ENCODE assay signal across 17 cellular contexts in genomic region chr9:87068177-87068845, GRCh38.
DNase-seq lines count a peak whose midpoint lies in the region; ATAC-seq, FAIRE-seq and TF ChIP-seq lines count a peak whose summit lies in the region.
"Had no signal": no experiment of that assay in that cellular context is flagged by ENCODE, and none has a peak within 500 bp of the region (broad histone marks: within the 10 kb centered on the region; RNA-seq: fewer than 3 reads in every experiment).

No MANE protein-coding gene starts in this region.

- no peak for DNase-seq in HepG2 (ENCODE audit: low spot score)
- DNase-seq in right lobe of liver = no peak
- DNase-seq in SW480 (ENCODE audit: low spot score) = peak; percentile 68
- peak; percentile 67 for DNase-seq in islet precursor cell
- no peak for DNase-seq in NCI-H1417 (lab: John Stamatoyannopoulos, UW)
- DNase-seq in ACHN = no peak
- no peak for DNase-seq in midbrain (lab: John Stamatoyannopoulos, UW)
- DNase-seq: 8988T; C1 segment of cervical spinal cord; CD4-positive, alpha-beta T cell; DMS79; EL; GOT3; H9 had no signal

- intact Hi-C loops in HepG2 (cut with micrococcal nuclease; ENCODE audit: unreplicated experiment) = no loop called here
- intact Hi-C loops in right lobe of liver (cut with DNase I) = no loop called here

- no peak overlapping the region for H3K4me3 ChIP-seq in HepG2 (replicated peaks in 1 of 3; ENCODE audit: insufficient read depth in 1 of 3, low read depth in 2 of 3, low read length in 3 of 3)
- H3K4me3 ChIP-seq in right lobe of liver = no peak overlapping the region

- no peak for TF ChIP-seq RAD21 in HepG2 (CRISPR knock-in tag; IDR thresholded peaks at IDR 0.05)

- H3K9me3 ChIP-seq in HepG2 (ENCODE audit: low read length) (no peaks in the 10 kb centered on the region), right lobe of liver (no peaks in the 10 kb centered on the region)

- ATAC-seq in HepG2 (no peak), right lobe of liver (no peak), GM21717 (IDR thresholded peaks at IDR 0.05; ENCODE audit: unreplicated experiment) (no peak)

- TF ChIP-seq CTCF in HepG2 (CRISPR knock-in tag; IDR thresholded peaks at IDR 0.05) = no peak
- no peak for TF ChIP-seq CTCF in right lobe of liver (IDR thresholded peaks at IDR 0.05)

- no peak for FAIRE-seq in HepG2 (lab: Jason Lieb, UNC)
- FAIRE-seq: G401.6, GM12891 had no signal

- no peaks in the 10 kb centered on the region for H3K79me2 ChIP-seq in HepG2 (ENCODE audit: insufficient read depth, low read length)

- no TSS peak for BruUV-seq in HepG2 (replicated peaks; lab: Mats Ljungman, UMichigan)

- TF ChIP-seq EP300 in HepG2 (IDR thresholded peaks at IDR 0.05; ENCODE audit: low read depth in 2 of 2, low read length in 2 of 2) = no peak
- no peak for TF ChIP-seq EP300 in HepG2 (CRISPR knock-in tag; IDR thresholded peaks at IDR 0.05; ENCODE audit: borderline replicate concordance)

- H3K27ac ChIP-seq in HepG2 (ENCODE audit: extremely low read length, insufficient read depth, low read length) (no peak overlapping the region), right lobe of liver (no peak overlapping the region)

- CTCF ChIA-PET in HepG2 (lab: Yijun Ruan, JAX; ENCODE audit: low intra/inter-chr PET ratio, low total read pairs) = no interaction called here

- TF ChIP-seq POLR2A in HepG2 (IDR thresholded peaks at IDR 0.05; ENCODE audit: insufficient read depth in 1 of 2, low read depth in 2 of 2, low read length in 2 of 2) = no peak
- no peak for TF ChIP-seq POLR2A in right lobe of liver (IDR thresholded peaks at IDR 0.05)

- H4K20me1 ChIP-seq in HepG2 (ENCODE audit: insufficient read depth, low read length) = no peaks in the 10 kb centered on the region

- H3K9ac ChIP-seq in HepG2 (ENCODE audit: insufficient read depth, low read depth, low read length) = no peak overlapping the region

- POLR2A ChIA-PET in HepG2 (lab: Yijun Ruan, JAX) = no interaction called here

- H2AFZ ChIP-seq in HepG2 (ENCODE audit: low read length) = no peak overlapping the region

- H3K36me3 ChIP-seq in HepG2 (replicated peaks in 1 of 2; ENCODE audit: control insufficient read depth in 1 of 2, insufficient read depth in 2 of 2, low read length in 2 of 2) (no peaks in the 10 kb centered on the region), right lobe of liver (no peaks in the 10 kb centered on the region)

- WGBS in HepG2 (ENCODE audit: low lambda C conversion rate) = 20% methylated on average over 4 of the region's 4 CpGs
- 78% methylated on average over 2 of the region's 4 CpGs for WGBS in right lobe of liver (ENCODE audit: insufficient coverage, low coverage, low lambda C conversion rate, missing lambda C conversion rate)

- in situ Hi-C loops in HepG2 (cut with HindIII; ENCODE audit: extremely low pct_ligation_motif_present, low pct_unique_long_range_greater_than_20kb) = no loop called here
- in situ Hi-C loops in ACHN (cut with HindIII; ENCODE audit: low pct_ligation_motif_present, low pct_unique_long_range_greater_than_20kb, low sequenced_read_pairs) = no loop called here

- no peaks in the 10 kb centered on the region for H3K4me1 ChIP-seq in HepG2 (ENCODE audit: insufficient read depth, low read length)
- H3K4me1 ChIP-seq in right lobe of liver = no peaks in the 10 kb centered on the region

- H3K4me2 ChIP-seq in HepG2 (ENCODE audit: low read depth, low read length) = no peak overlapping the region

- no peaks in the 10 kb centered on the region for H3K27me3 ChIP-seq in HepG2 (ENCODE audit: control insufficient read depth in 1 of 2, insufficient read depth in 2 of 2, low read length in 2 of 2)
- H3K27me3 ChIP-seq in right lobe of liver = no peaks in the 10 kb centered on the region

TF ChIP-seq in HepG2, 621 proteins besides CTCF, POLR2A, EP300 and RAD21:
- TF ChIP-seq MAFF (IDR thresholded peaks at IDR 0.05; ENCODE audit: low read depth, low read length) (peak; percentile 92), MAFK (conservative IDR thresholded peaks at IDR 0.05 in 1 of 2, IDR thresholded peaks at IDR 0.05 in 1 of 2; ENCODE audit: low read length in 2 of 2) (peak; percentile 83 to 94)
- TF ChIP-seq, protein P1, sequence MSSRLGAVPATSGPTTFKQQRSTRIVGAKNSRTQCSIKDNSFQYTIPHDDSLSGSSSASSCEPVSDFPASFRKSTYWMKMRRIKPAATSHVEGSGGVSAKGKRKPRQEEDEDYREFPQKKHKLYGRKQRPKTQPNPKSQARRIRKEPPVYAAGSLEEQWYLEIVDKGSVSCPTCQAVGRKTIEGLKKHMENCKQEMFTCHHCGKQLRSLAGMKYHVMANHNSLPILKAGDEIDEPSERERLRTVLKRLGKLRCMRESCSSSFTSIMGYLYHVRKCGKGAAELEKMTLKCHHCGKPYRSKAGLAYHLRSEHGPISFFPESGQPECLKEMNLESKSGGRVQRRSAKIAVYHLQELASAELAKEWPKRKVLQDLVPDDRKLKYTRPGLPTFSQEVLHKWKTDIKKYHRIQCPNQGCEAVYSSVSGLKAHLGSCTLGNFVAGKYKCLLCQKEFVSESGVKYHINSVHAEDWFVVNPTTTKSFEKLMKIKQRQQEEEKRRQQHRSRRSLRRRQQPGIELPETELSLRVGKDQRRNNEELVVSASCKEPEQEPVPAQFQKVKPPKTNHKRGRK (CRISPR knock-in tag; IDR thresholded peaks at IDR 0.05) = no peak
TF ChIP-seq in HepG2: peak in this region for 2.

Comparison
In these comparisons a context has a peak if more than half of its experiments do, and no peak if none do; other contexts are left out.
1. DNase-seq: peak in SW480 (single experiment) and islet precursor cell (single experiment); none in HepG2 (single experiment), right lobe of liver (0 of 3), NCI-H1417 (0 of 3), ACHN (single experiment) and midbrain (single experiment).